ENCODE assay signal across 12 cellular contexts in genomic region chr6:116073765-116074450, GRCh38. TPM values are rescaled to one million over a fixed set of nuclear protein-coding genes. Genes with fewer than 3 reads are reported as not detected.
DNase-seq lines count a peak whose midpoint lies in the region; TF ChIP-seq lines count a peak whose summit lies in the region.
"Had no signal": no experiment of that assay in that cellular context is flagged by ENCODE, and none has a peak within 500 bp of the region (broad histone marks: within the 10 kb centered on the region; RNA-seq: fewer than 3 reads in every experiment).

No MANE protein-coding gene starts in this region.

- no peak overlapping the region for H3K4me3 Mint-ChIP-seq in H9

- DNase-seq in A172 (ENCODE audit: low spot score) = peak; percentile 63
- DNase-seq in H4 (ENCODE audit: low spot score) = peak; percentile 29
- peak; percentile 64 for DNase-seq in RWPE1 (ENCODE audit: low spot score)
- DNase-seq in fibroblast of the aortic adventitia (ENCODE audit: low read depth) = peak; percentile 16
- no peak for DNase-seq in stimulated activated CD4-positive, alpha-beta T cell treated with anti-CD3 and anti-CD28 coated beads, Interleukin-4, amount 100 ng/mL, for 24 hours
- DNase-seq in middle frontal gyrus (ENCODE audit: extremely low spot score, low spot score) = no peak
- no peak for DNase-seq in H9
- no peak for DNase-seq in ovary
- DNase-seq: NCI-H187 treated with DMSO at 0.1 percent for 48 hours, RPMI8226 had no signal

- no peak for TF ChIP-seq EP300 in ovary (IDR thresholded peaks at IDR 0.05)

- no peak overlapping the region for H2BK20ac ChIP-seq in H9 (ENCODE audit: low read depth, low read length, poor library complexity, severe bottlenecking)

- CTCF ChIA-PET in RWPE1 (lab: Yijun Ruan, JAX) = interaction anchor here (0.6 to 1.3 kb wide), 2 partner anchors 13 to 38 kb away, joined by 3 to 4 read pairs; partner anchors contain the start of gene FRK

- no peak overlapping the region for H2BK12ac ChIP-seq in H9 (ENCODE audit: insufficient read length, low read depth, low read length)

- no peak overlapping the region for H3K27ac Mint-ChIP-seq in H9

- no peak overlapping the region for H4K8ac ChIP-seq in H9 (replicated peaks; ENCODE audit: insufficient read length, low read depth, low read length)

- no peak overlapping the region for H3T11ph ChIP-seq in H9 (ENCODE audit: low read length)

- no peak overlapping the region for H3K18ac ChIP-seq in H9 (ENCODE audit: insufficient read length, low read depth, low read length)

- no peak overlapping the region for H3K23ac ChIP-seq in H9 (ENCODE audit: insufficient read length, low read depth, low read length)

- H3K9me3 ChIP-seq in H9 (ENCODE audit: control insufficient read depth, low read depth, low read length) = no peaks in the 10 kb centered on the region
- no peaks in the 10 kb centered on the region for H3K9me3 ChIP-seq in ovary
- H3K9me3 ChIP-seq: right atrium auricular region, suprapubic skin had no signal

- H3K9ac ChIP-seq in H9 (ENCODE audit: extremely low read depth, insufficient read length, low read length) = no peak overlapping the region

- no peaks in the 10 kb centered on the region for H3K4me1 ChIP-seq in H9 (ENCODE audit: insufficient read depth, low read length)
- H3K4me1 ChIP-seq in ovary (ENCODE audit: insufficient read depth) = no peaks in the 10 kb centered on the region
- H3K4me1 ChIP-seq: suprapubic skin had no signal

- no peak overlapping the region for H4K91ac ChIP-seq in H9 (ENCODE audit: insufficient read length, low read depth, low read length)

- no peak overlapping the region for H3K4ac ChIP-seq in H9 (ENCODE audit: low read depth, low read length)

- no peak overlapping the region for H3K14ac ChIP-seq in H9 (ENCODE audit: insufficient read depth, low read length)

- H3K36me3 ChIP-seq in ovary = no peaks in the 10 kb centered on the region
- H3K36me3 ChIP-seq: right atrium auricular region, suprapubic skin had no signal

- H2AFZ ChIP-seq in H9 (ENCODE audit: low read length) = no peak overlapping the region

- H3K27me3 ChIP-seq in H9 (ENCODE audit: insufficient read depth, low read length) (no peaks in the 10 kb centered on the region), ovary (no peaks in the 10 kb centered on the region)
- H3K27me3 ChIP-seq: right atrium auricular region, suprapubic skin had no signal

- no peak overlapping the region for H3K27ac ChIP-seq in RWPE1
- H3K27ac ChIP-seq in H9 (ENCODE audit: insufficient read length, low read depth, low read length) = no peak overlapping the region
- no peak overlapping the region for H3K27ac ChIP-seq in ovary
- H3K27ac ChIP-seq: right atrium auricular region, suprapubic skin had no signal

- H3K4me3 ChIP-seq in fibroblast of the aortic adventitia (ENCODE audit: low read depth, low read length) (no peak overlapping the region), ovary (no peak overlapping the region)
- H3K4me3 ChIP-seq: right atrium auricular region, suprapubic skin had no signal

- H3K4me1 Mint-ChIP-seq in H9 = peaks cover 6 to 9% of the 10 kb centered on the region in 2 experiments

- H4K5ac ChIP-seq in H9 (ENCODE audit: insufficient read length, low read depth, low read length) = no peak overlapping the region

- no peak overlapping the region for H2BK5ac ChIP-seq in H9 (ENCODE audit: insufficient read length, low read length)

- H3K56ac ChIP-seq in H9 (ENCODE audit: insufficient read length, low read depth, low read length) = no peak overlapping the region

- H2BK120ac ChIP-seq in H9 (ENCODE audit: low read depth, low read length, poor library complexity, severe bottlenecking) = no peak overlapping the region

- no peaks in the 10 kb centered on the region for H3K23me2 ChIP-seq in H9 (ENCODE audit: insufficient read length, low read depth, low read length, poor library complexity, severe bottlenecking)

- H3K36me3 Mint-ChIP-seq in H9 (ENCODE audit: insufficient read depth in 1 of 3, low read depth in 3 of 3) = no peaks in the 10 kb centered on the region

- H3K79me2 ChIP-seq in H9 (ENCODE audit: insufficient read depth, low read length) = no peaks in the 10 kb centered on the region

- no peaks in the 10 kb centered on the region for H3K9me3 Mint-ChIP-seq in H9

- H3K27me3 Mint-ChIP-seq in H9 (ENCODE audit: low read depth) = no peaks in the 10 kb centered on the region

- intact Hi-C loops in ovary (cut with DNase I) = no loop called here

- H2AK5ac ChIP-seq in H9 (ENCODE audit: insufficient read length, low read length) = no peak overlapping the region

- no peak for TF ChIP-seq POLR2A in ovary (IDR thresholded peaks at IDR 0.05)

- H3K79me1 ChIP-seq in H9 (ENCODE audit: insufficient read depth, low read depth, low read length, poor library complexity, severe bottlenecking) = no peaks in the 10 kb centered on the region

- POLR2A ChIA-PET in RWPE1 (lab: Yijun Ruan, JAX; ENCODE audit: low non-redundant PET) = no interaction called here

- no peaks in the 10 kb centered on the region for H4K20me1 ChIP-seq in H9 (ENCODE audit: control insufficient read depth, insufficient read depth, insufficient read length)

- no peak overlapping the region for H3K4me2 ChIP-seq in H9 (ENCODE audit: insufficient read depth, insufficient read length, low read length)

- no peak for TF ChIP-seq CTCF in RWPE1 (conservative IDR thresholded peaks at IDR 0.05; ENCODE audit: low read depth)
- no peak for TF ChIP-seq CTCF in fibroblast of the aortic adventitia (IDR thresholded peaks at IDR 0.05; ENCODE audit: insufficient read depth, low read length)
- no peak for TF ChIP-seq CTCF in H9 (conservative IDR thresholded peaks at IDR 0.05)
- TF ChIP-seq CTCF in ovary (IDR thresholded peaks at IDR 0.05) = no peak

- no peak overlapping the region for H2BK15ac ChIP-seq in H9 (ENCODE audit: low read depth, low read length)

- no CpG with 5 or more reads among the region's 2 CpGs for WGBS in H9 (ENCODE audit: extremely low coverage, insufficient read length, low lambda C conversion rate)
- WGBS in ovary, 3 donors = 67 to 71% (median 68%) methylated on average over 2 of the region's 2 CpGs

RNA-seq across cellular contexts. Expression of gene FRK, which starts 13.2 kb away (rescaled TPM):
- total RNA-seq in A172 (2014; rRNA removed; shearing (Covaris generic)) = 0.02 and 0.05 TPM in 2 replicates
- 0.21 and 0.39 TPM in 2 replicates for total RNA-seq in H4 (2014; rRNA removed; shearing (Covaris generic))
- total RNA-seq in fibroblast of the aortic adventitia (ENCODE audit: low replicate concordance) = 2.0 TPM in 2 replicates
- 0.09 and 0.15 TPM in 2 replicates for total RNA-seq in H9 (2021)
- 1 to 10 TPM in 4 of 7 donors, under 1 TPM in 3; 0.38 to 3.2 (median 1.1) TPM for total RNA-seq in ovary
- polyA plus RNA-seq in ovary = 1 to 10 TPM in 1 of 2 donors, under 1 TPM in 1; 0.75 to 3.5 TPM

RNA-seq across cellular contexts. Expression of gene NT5DC1, which starts 26.7 kb away (rescaled TPM):
- total RNA-seq in A172 (2014; rRNA removed; shearing (Covaris generic)) = 5.2 and 10.3 TPM in 2 replicates
- total RNA-seq in H4 (2014; rRNA removed; shearing (Covaris generic)) = 8.2 and 9.3 TPM in 2 replicates
- total RNA-seq in fibroblast of the aortic adventitia (ENCODE audit: low replicate concordance) (7.2 and 14.0 TPM in 2 replicates), H9 (2021) (54.2 and 64.9 TPM in 2 replicates), ovary (10 to 100 TPM in 6 of 7 donors, 1 to 10 TPM in 1; 5.1 to 33.9 (median 27.8) TPM)
- 10 to 100 TPM; 14.4 to 25.5 TPM for polyA plus RNA-seq in ovary

RNA-seq across cellular contexts. Expression of gene COL10A1, which starts 52.0 kb away (rescaled TPM):
- total RNA-seq in A172 (2014; rRNA removed; shearing (Covaris generic)) = not detected in 2 replicates
- not detected in 2 replicates for total RNA-seq in H4 (2014; rRNA removed; shearing (Covaris generic))
- total RNA-seq in fibroblast of the aortic adventitia (ENCODE audit: low replicate concordance) (not detected in 2 replicates), H9 (2021) (not detected in 2 replicates), ovary (1 to 10 TPM in 3 of 7 donors, under 1 TPM in 3, not detected in 1; 0.18 to 2.9 (median 0.70) TPM)
- 1 to 10 TPM in 1 of 2 donors, under 1 TPM in 1; 0.19 to 4.4 TPM for polyA plus RNA-seq in ovary
- total RNA-seq: right atrium auricular region, suprapubic skin had no signal

Comparison
In these comparisons a context has a peak if more than half of its experiments do, and no peak if none do; other contexts are left out.
1. DNase-seq: peak in A172 (single experiment), H4 (single experiment), RWPE1 (single experiment) and fibroblast of the aortic adventitia (single experiment); none in stimulated activated CD4-positive, alpha-beta T cell treated with anti-CD3 and anti-CD28 coated beads, Interleukin-4, amount 100 ng/mL, for 24 hours (single experiment), middle frontal gyrus (single experiment), H9 (single experiment) and ovary (0 of 5).